In the genomic region with DNA sequence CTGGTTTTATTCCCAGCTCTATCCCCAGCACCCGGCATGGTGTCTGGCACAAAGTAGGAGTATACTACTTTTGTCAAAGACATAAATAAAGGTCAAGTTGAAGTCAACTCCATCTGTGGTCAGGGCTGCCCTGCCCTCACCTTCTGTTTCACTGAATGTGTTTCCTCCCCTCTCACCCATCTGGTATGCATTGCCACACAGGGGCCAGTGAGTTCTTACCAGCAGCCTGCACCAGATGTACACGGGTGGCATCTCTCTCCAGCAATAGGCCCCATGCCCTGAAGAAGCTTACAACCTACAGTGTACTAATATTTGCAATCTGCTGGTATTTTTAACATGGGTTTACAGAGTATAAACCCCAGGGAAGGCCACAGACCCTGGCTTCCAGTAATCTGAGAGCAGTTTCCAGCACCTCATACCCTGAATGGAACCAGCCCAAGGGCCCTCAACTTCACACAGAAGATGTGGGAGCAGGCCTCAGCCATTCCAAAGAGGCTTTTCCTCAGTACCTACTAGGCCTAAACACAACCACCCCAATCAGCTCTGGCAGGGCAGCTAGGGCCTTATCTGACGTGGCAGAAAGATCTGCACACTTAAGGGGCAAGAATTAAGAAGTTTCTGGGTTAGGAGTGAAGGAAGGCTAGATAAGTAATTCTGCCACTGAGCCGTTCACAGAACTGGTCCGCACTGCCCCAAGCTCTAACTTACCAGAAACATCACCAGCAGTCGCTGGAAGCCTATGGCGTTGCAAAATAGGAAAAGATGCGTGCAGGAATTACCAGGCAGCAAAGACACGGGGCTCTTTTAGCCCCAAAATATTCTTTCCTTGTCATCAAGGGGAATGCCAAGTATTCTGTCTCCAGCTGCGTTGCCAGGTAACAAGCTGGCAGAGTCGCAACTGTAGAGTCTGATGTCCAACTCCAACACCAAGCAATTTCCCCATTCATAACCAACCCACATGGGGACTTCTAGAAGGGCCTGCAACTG, we compare ENCODE assay signal across 8 cellular contexts. TPM values are rescaled to one million over a fixed set of nuclear protein-coding genes. Genes with fewer than 3 reads are reported as not detected.
DNase-seq lines count a peak whose midpoint lies in the region; ATAC-seq and TF ChIP-seq lines count a peak whose summit lies in the region.

No MANE protein-coding gene starts in this region.

- peak overlapping the region; percentile 78 for H3K4me3 Mint-ChIP-seq in GM23338
- H3K4me3 Mint-ChIP-seq in activated CD8-positive, alpha-beta T cell treated with anti-CD3 and anti-CD28 coated beads for 36 hours = peak overlapping the region; percentile 91

- 50 to 65% methylated on average over 11 of the region's 11 CpGs for WGBS in sigmoid colon, 2 donors

- H3K4me1 ChIP-seq in GM23338 (ENCODE audit: insufficient read depth) (peaks cover 8% of the 10 kb centered on the region), sigmoid colon (peaks cover 0 to 88% (median 81%) of the 10 kb centered on the region in 4 donors), BE2C (peaks cover 2% of the 10 kb centered on the region; the same call in 1 of the 2 replicates)

- TF ChIP-seq EP300 in sigmoid colon (IDR thresholded peaks at IDR 0.05) = no peak

- DNase-seq in BJ (ENCODE audit: low read depth) (peak; percentile 71), GM23338 (ENCODE audit: low spot score) (no peak), cardiac septum (ENCODE audit: low spot score) (peak; percentile 43), sigmoid colon (peak; percentile 78), NCI-H82 (lab: John Stamatoyannopoulos, UW) (no peak), BE2C (no peak)
- peak; percentile 54 for DNase-seq in activated CD8-positive, alpha-beta T cell treated with anti-CD3 and anti-CD28 coated beads for 36 hours
- no peak for DNase-seq in stimulated activated CD4-positive, alpha-beta T cell treated with anti-CD3 and anti-CD28 coated beads, Interleukin-4, amount 100 ng/mL, for 1 hour

- H3K9me2 ChIP-seq in GM23338 (ENCODE audit: insufficient read depth) = no peaks in the 10 kb centered on the region

- intact Hi-C loops in activated CD8-positive, alpha-beta T cell treated with anti-CD3 and anti-CD28 coated beads for 36 hours (cut with micrococcal nuclease) = loop anchor here (5.0 kb wide), 1 partner anchor 208 kb away; a partner anchor contains a TSS
- intact Hi-C loops in cardiac septum (cut with DNase I) = loop anchor here (5.0 kb wide), 1 partner anchor 42 kb away; no protein-coding TSS in a partner anchor
- intact Hi-C loops in sigmoid colon (cut with DNase I) = loop anchor here (5.0 kb wide), 2 partner anchors 52 to 132 kb away; a partner anchor contains a TSS

- H3K27ac ChIP-seq in GM23338 (ENCODE audit: low read depth) (no peak overlapping the region), sigmoid colon (peak overlapping the region; percentile 94 to 100 (median 98))

- peaks cover 17% of the 10 kb centered on the region for H4K20me1 ChIP-seq in GM23338 (replicated peaks; ENCODE audit: insufficient read depth)

- no peaks in the 10 kb centered on the region for H3K9me3 ChIP-seq in sigmoid colon
- H3K9me3 ChIP-seq in BE2C = no peaks in the 10 kb centered on the region

- H3K4me1 Mint-ChIP-seq in GM23338 = peaks cover 33% of the 10 kb centered on the region
- peaks cover 64% of the 10 kb centered on the region for H3K4me1 Mint-ChIP-seq in activated CD8-positive, alpha-beta T cell treated with anti-CD3 and anti-CD28 coated beads for 36 hours (ENCODE audit: low read depth)

- no peaks in the 10 kb centered on the region for H3K27me3 ChIP-seq in BJ (ENCODE audit: control insufficient read depth, insufficient read depth, low read length)
- H3K27me3 ChIP-seq in GM23338 (ENCODE audit: insufficient read depth) = peaks cover 34% of the 10 kb centered on the region
- no peaks in the 10 kb centered on the region for H3K27me3 ChIP-seq in sigmoid colon
- H3K27me3 ChIP-seq in BE2C = no peaks in the 10 kb centered on the region

- 0 out of 2 replicates have a peak overlapping the region, but pooled peaks have one; percentile 94 for H3K4me2 ChIP-seq in GM23338

- peaks cover 17% of the 10 kb centered on the region for H3F3A ChIP-seq in GM23338 (replicated peaks; ENCODE audit: low read depth)

- no peak for TF ChIP-seq POLR2A in sigmoid colon (IDR thresholded peaks at IDR 0.05)

- POLR2A ChIA-PET in BJ (lab: Charles Lee) = no interaction called here
- POLR2A ChIA-PET in activated CD8-positive, alpha-beta T cell treated with anti-CD3 and anti-CD28 coated beads for 36 hours (lab: Charles Lee) = interaction anchor here (0.8 to 2.8 kb wide), 11 partner anchors 11 to 535 kb away, joined by 3 to 14 read pairs (median 3); a partner anchor contains a TSS

- no peak overlapping the region for H3K27ac Mint-ChIP-seq in GM23338
- peak overlapping the region; percentile 96 for H3K27ac Mint-ChIP-seq in activated CD8-positive, alpha-beta T cell treated with anti-CD3 and anti-CD28 coated beads for 36 hours

- H3K9me3 Mint-ChIP-seq in GM23338 = no peaks in the 10 kb centered on the region; the same call in 2 of the 3 replicates
- peaks cover 2% of the 10 kb centered on the region for H3K9me3 Mint-ChIP-seq in activated CD8-positive, alpha-beta T cell treated with anti-CD3 and anti-CD28 coated beads for 36 hours

- ATAC-seq in GM23338 = no peak
- ATAC-seq in activated CD8-positive, alpha-beta T cell treated with anti-CD3 and anti-CD28 coated beads for 36 hours = no peak

- CTCF ChIA-PET in BJ (lab: Yijun Ruan, JAX) = interaction anchor here (0.8 to 3.9 kb wide), 6 partner anchors 13 to 339 kb away, joined by 3 to 19 read pairs (median 4); a partner anchor contains a TSS
- CTCF ChIA-PET in activated CD8-positive, alpha-beta T cell treated with anti-CD3 and anti-CD28 coated beads for 36 hours (lab: Charles Lee) = interaction anchor here (0.8 to 2.0 kb wide), 3 partner anchors 202 to 360 kb away, joined by 3 to 6 read pairs (median 3); no protein-coding TSS in a partner anchor

- H3K36me3 ChIP-seq in BJ (ENCODE audit: control insufficient read depth, insufficient read depth, low read length) = no peaks in the 10 kb centered on the region
- no peaks in the 10 kb centered on the region for H3K36me3 ChIP-seq in GM23338 (ENCODE audit: insufficient read depth)
- H3K36me3 ChIP-seq in sigmoid colon = no peaks in the 10 kb centered on the region
- no peaks in the 10 kb centered on the region for H3K36me3 ChIP-seq in BE2C

- H3K4me3 ChIP-seq in BJ (ENCODE audit: low read depth, low read length) (no peak overlapping the region; the same call in 1 of the 2 replicates), GM23338 (no peak overlapping the region), sigmoid colon (peak overlapping the region in 3 of 4 donors; percentile 78 to 95 (median 78)), BE2C (ENCODE audit: low read depth, low read length) (no peak overlapping the region; the same call in 1 of the 2 replicates)

- no peaks in the 10 kb centered on the region for H3K36me3 Mint-ChIP-seq in GM23338 (ENCODE audit: low read depth)
- peaks cover 37% of the 10 kb centered on the region for H3K36me3 Mint-ChIP-seq in activated CD8-positive, alpha-beta T cell treated with anti-CD3 and anti-CD28 coated beads for 36 hours (ENCODE audit: low read depth)

- peaks cover 5% of the 10 kb centered on the region for H3K79me2 ChIP-seq in GM23338 (replicated peaks; ENCODE audit: insufficient read depth)

- no peak overlapping the region for H2AFZ ChIP-seq in GM23338

- H3K27me3 Mint-ChIP-seq in GM23338 (ENCODE audit: insufficient read depth, low read depth, poor library complexity) = peaks cover 25% of the 10 kb centered on the region
- H3K27me3 Mint-ChIP-seq in activated CD8-positive, alpha-beta T cell treated with anti-CD3 and anti-CD28 coated beads for 36 hours = no peaks in the 10 kb centered on the region

- TF ChIP-seq CTCF in BJ (IDR thresholded peaks at IDR 0.05; ENCODE audit: insufficient read depth, low read depth, low read length) (no peak), GM23338 (conservative IDR thresholded peaks at IDR 0.05; ENCODE audit: low read depth in 2 of 2) (no peak), sigmoid colon (IDR thresholded peaks at IDR 0.05) (no peak), BE2C (IDR thresholded peaks at IDR 0.05; ENCODE audit: low read depth, low read length) (no peak)
- no peak for TF ChIP-seq CTCF in activated CD8-positive, alpha-beta T cell treated with anti-CD3 and anti-CD28 coated beads for 36 hours (IDR thresholded peaks at IDR 0.05)

TF ChIP-seq in GM23338, 12 proteins besides CTCF, POLR2A, EP300 and RAD21 (continues in another document):
- TF ChIP-seq POLR2AphosphoS5 (IDR thresholded peaks at IDR 0.05; ENCODE audit: low read depth) (no peak), CREB1 (CRISPR knock-in tag; IDR thresholded peaks at IDR 0.05; ENCODE audit: low read depth) (no peak), NANOG (IDR thresholded peaks at IDR 0.05; ENCODE audit: borderline replicate concordance) (no peak)

RNA-seq across cellular contexts. Expression of a gene that starts 2.1 kb away (rescaled TPM):
- 98.7 and 164 TPM in 2 replicates for polyA plus RNA-seq in BJ (2011; rRNA removed)
- 83.4 and 127 TPM in 2 replicates for polyA minus RNA-seq in BJ (2011; rRNA and poly(A)+ RNA removed)
- total RNA-seq in GM23338 (2014; rRNA removed; shearing (Covaris generic)) = 63.6 and 64.0 TPM in 2 replicates
- polyA plus RNA-seq in GM23338 (2016; fragmentation: Nextera tagmentation; extraction: Ambion mirVana) = 54.9 and 58.1 TPM in 2 replicates
- total RNA-seq in activated CD8-positive, alpha-beta T cell treated with anti-CD3 and anti-CD28 coated beads for 36 hours = 100 to 1,000 TPM; 171 to 180 TPM
- 455 TPM for total RNA-seq in cardiac septum
- 100 to 1,000 TPM in 3 of 4 donors, 10 to 100 TPM in 1; 77.2 to 164 (median 116) TPM for total RNA-seq in sigmoid colon
- polyA plus RNA-seq in sigmoid colon = 100 to 1,000 TPM in 1 of 3 donors, 10 to 100 TPM in 2; 43.8 to 210 (median 90.2) TPM
- polyA plus RNA-seq in BE2C (2012; ENCODE audit: insufficient read depth, insufficient read length, low read depth) = 47.2 TPM

Comparison
In these comparisons a context has a peak if more than half of its experiments do, and no peak if none do; other contexts are left out.
1. DNase-seq: peak in BJ (single experiment), activated CD8-positive, alpha-beta T cell treated with anti-CD3 and anti-CD28 coated beads for 36 hours (single experiment), cardiac septum (single experiment) and sigmoid colon (single experiment); none in GM23338 (single experiment), NCI-H82 (single experiment), BE2C (single experiment) and stimulated activated CD4-positive, alpha-beta T cell treated with anti-CD3 and anti-CD28 coated beads, Interleukin-4, amount 100 ng/mL, for 1 hour (single experiment).
2. H3K4me3 ChIP-seq: peak in sigmoid colon (3 of 4); none in BJ (single experiment), GM23338 (single experiment) and BE2C (single experiment).